Comparison of ENCODE assay signal across 8 cellular contexts in genomic region chr10:70169011-70169410, GRCh38. TPM values are rescaled to one million over a fixed set of nuclear protein-coding genes. Genes with fewer than 3 reads are reported as not detected.
DNase-seq lines count a peak whose midpoint lies in the region; ATAC-seq, FAIRE-seq and TF ChIP-seq lines count a peak whose summit lies in the region.

No MANE protein-coding gene starts in this region.

- no peaks in the 10 kb centered on the region for H3K9me3 ChIP-seq in GM23248 (ENCODE audit: low read depth)

- peaks cover 57 to 63% (median 62%) of the 10 kb centered on the region in 3 donors for H3K4me1 Mint-ChIP-seq in T-cell

- H3K9ac ChIP-seq in GM23248 (peak overlapping the region; percentile 99), rectal smooth muscle tissue (ENCODE audit: low read length) (no peak overlapping the region)

- H3K4me3 ChIP-seq in GM23248, result peak overlapping the region; percentile 99
- H3K4me3 ChIP-seq in fibroblast of mammary gland (ENCODE audit: control insufficient read depth, low read depth, low read length), result peak overlapping the region; percentile 99
- H3K4me3 ChIP-seq in rectal smooth muscle tissue (ENCODE audit: low read length), result peak overlapping the region; percentile 88

- DNase-seq in GM23248, result peak; percentile 48
- DNase-seq in T-cell, result peak in 1 of 34 experiments; percentile 2
- no peak for DNase-seq in fibroblast of mammary gland (ENCODE audit: low read depth)
- no peak for DNase-seq in GM12891 (ENCODE audit: insufficient read length, low spot score)
- no peak for DNase-seq in dedifferentiated amniotic fluid mesenchymal stem cell (ENCODE audit: extremely low spot score)

- H4K20me1 ChIP-seq in GM23248 (ENCODE audit: insufficient read depth), result peaks cover 22% of the 10 kb centered on the region; the same call in 1 of the 2 replicates

- WGBS in GM23248 (ENCODE audit: low coverage in 1 of 2, low lambda C conversion rate in 2 of 2, missing lambda C conversion rate in 2 of 2), 2 experiments, result 0 to 2% methylated on average over 2 of the region's 2 CpGs

- CTCF ChIA-PET in T-cell (lab: Charles Lee), result interaction anchor here in 1 of 2 donors (0.6 to 5.3 kb wide), 6 partner anchors 19 to 841 kb away, joined by 3 to 104 read pairs (median 5); partner anchors contain the start of gene TYSND1

- POLR2A ChIA-PET in T-cell (lab: Charles Lee), result interaction anchor here (0.6 to 2.5 kb wide), 5 partner anchors 18 to 674 kb away, joined by 3 to 27 read pairs (median 4); partner anchors contain the start of gene TYSND1 (in 1 of the 2)

- H3K27me3 ChIP-seq in GM23248 (replicated peaks; ENCODE audit: insufficient read depth), result no peaks in the 10 kb centered on the region
- H3K27me3 ChIP-seq in rectal smooth muscle tissue (ENCODE audit: control insufficient read depth, insufficient read depth, low read length), result no peaks in the 10 kb centered on the region

- H3K36me3 ChIP-seq in GM23248 (ENCODE audit: low read depth) (peaks cover 28% of the 10 kb centered on the region), rectal smooth muscle tissue (ENCODE audit: control insufficient read depth, insufficient read depth, low read length) (no peaks in the 10 kb centered on the region)

- peaks cover 18% of the 10 kb centered on the region for H3K4me1 ChIP-seq in GM23248 (ENCODE audit: insufficient read depth)
- peaks cover 13% of the 10 kb centered on the region for H3K4me1 ChIP-seq in rectal smooth muscle tissue (ENCODE audit: control insufficient read depth, insufficient read depth, low read length)

- no peak for FAIRE-seq in GM12891 (lab: Jason Lieb, UNC)

- no peak for TF ChIP-seq CTCF in fibroblast of mammary gland (conservative IDR thresholded peaks at IDR 0.05; ENCODE audit: control insufficient read depth, insufficient read depth, low read depth, low read length)

- H3K36me3 Mint-ChIP-seq in T-cell, result peaks cover 11% of the 10 kb centered on the region

- no peak overlapping the region for H2AFZ ChIP-seq in GM23248

- in situ Hi-C loops in GM23248 (cut with MboI), result no loop called here

- H3K4me3 Mint-ChIP-seq in T-cell, result peak overlapping the region; percentile 89 to 93 (median 92)

- H3F3A ChIP-seq in GM23248 (ENCODE audit: insufficient read depth), result peaks cover 33% of the 10 kb centered on the region

- H3K4me2 ChIP-seq in GM23248 (ENCODE audit: unreplicated experiment), result peak overlapping the region; percentile 89

- ATAC-seq in T-cell (replicated peaks in 1 of 4) (peak in 2 of 4 experiments; percentile 21 to 31), GM18502 (IDR thresholded peaks at IDR 0.05; ENCODE audit: poor library complexity, unreplicated experiment) (no peak), GM21360 (IDR thresholded peaks at IDR 0.05; ENCODE audit: unreplicated experiment) (no peak)

- H3K27me3 Mint-ChIP-seq in T-cell, result no peaks in the 10 kb centered on the region

- no peaks in the 10 kb centered on the region for H3K9me2 ChIP-seq in GM23248 (ENCODE audit: insufficient read depth)

- no peak for TF ChIP-seq POLR2A in GM12891 (IDR thresholded peaks at IDR 0.05; ENCODE audit: low read depth, low read length)

- H3K27ac Mint-ChIP-seq in T-cell, result peak overlapping the region; percentile 77 to 87

- peak overlapping the region; percentile 92 for H3K27ac ChIP-seq in GM23248
- H3K27ac ChIP-seq in rectal smooth muscle tissue (ENCODE audit: low read depth, low read length), result no peak overlapping the region

- H3K79me2 ChIP-seq in GM23248 (ENCODE audit: insufficient read depth), result peaks cover 68% of the 10 kb centered on the region

- no peaks in the 10 kb centered on the region for H3K9me3 Mint-ChIP-seq in T-cell

TF ChIP-seq in GM12891, 5 proteins besides CTCF, POLR2A, EP300 and RAD21:
- TF ChIP-seq SPI1 (IDR thresholded peaks at IDR 0.05; ENCODE audit: low read depth, low read length) (no peak), PAX5 (IDR thresholded peaks at IDR 0.05; ENCODE audit: insufficient read depth, low read length, severe bottlenecking) (no peak), TAF1 (IDR thresholded peaks at IDR 0.05; ENCODE audit: low read depth, low read length) (no peak), POU2F2 (IDR thresholded peaks at IDR 0.05; ENCODE audit: low read depth, low read length) (no peak), POLR2AphosphoS5 (IDR thresholded peaks at IDR 0.05; ENCODE audit: low read depth, low read length) (no peak)
TF ChIP-seq in GM12891: peak in this region for 0.

RNA-seq across cellular contexts. Expression of gene SAR1A, which starts 1.3 kb away (rescaled TPM):
- 153 and 163 TPM in 2 replicates for total RNA-seq in GM23248 (2014; rRNA removed; shearing (Covaris generic))
- polyA plus RNA-seq in GM23248 (2016; fragmentation: Nextera tagmentation; extraction: Ambion mirVana), result 181 and 186 TPM in 2 replicates
- 100 to 1,000 TPM in 2 of 5 donors, 10 to 100 TPM in 3; 64.0 to 132 (median 82.3) TPM for total RNA-seq in T-cell
- 24.1 TPM for polyA plus RNA-seq in GM12891 (2012; ENCODE audit: low read depth, missing spikeins)

RNA-seq across cellular contexts. Expression of gene TYSND1, which starts 22.5 kb away (rescaled TPM):
- total RNA-seq in GM23248 (2014; rRNA removed; shearing (Covaris generic)), result 6.4 and 8.1 TPM in 2 replicates
- 3.9 and 4.0 TPM in 2 replicates for polyA plus RNA-seq in GM23248 (2016; fragmentation: Nextera tagmentation; extraction: Ambion mirVana)
- total RNA-seq in T-cell, result 10 to 100 TPM; 18.3 to 41.0 (median 38.7) TPM
- 8.0 TPM for polyA plus RNA-seq in GM12891 (2012; ENCODE audit: low read depth, missing spikeins)

RNA-seq across cellular contexts. Expression of gene AIFM2, which starts 36.4 kb away (rescaled TPM):
- total RNA-seq in GM23248 (2014; rRNA removed; shearing (Covaris generic)), result 5.7 and 7.1 TPM in 2 replicates
- polyA plus RNA-seq in GM23248 (2016; fragmentation: Nextera tagmentation; extraction: Ambion mirVana), result 8.1 and 10.3 TPM in 2 replicates
- total RNA-seq in T-cell, result 1 to 10 TPM; 3.2 to 5.8 (median 5.1) TPM
- 10.8 TPM for polyA plus RNA-seq in GM12891 (2012; ENCODE audit: low read depth, missing spikeins)
